1 cellular context compared by ENCODE assay signal in genomic region chr1:62407398-62408009, GRCh38.
TF ChIP-seq lines count a peak whose summit lies in the region.

No MANE protein-coding gene starts in this region.

TF ChIP-seq in GM23338, 12 proteins besides CTCF, POLR2A, EP300 and RAD21 (continued from another document):
- TF ChIP-seq ZNF462 (CRISPR knock-in tag; IDR thresholded peaks at IDR 0.05) (no peak), EZH2 (IDR thresholded peaks at IDR 0.05; ENCODE audit: low read depth, unreplicated experiment) (no peak), ETS1 (IDR thresholded peaks at IDR 0.05) (no peak), REST (IDR thresholded peaks at IDR 0.05; ENCODE audit: unreplicated experiment) (no peak), JUNB (IDR thresholded peaks at IDR 0.05; ENCODE audit: unreplicated experiment) (no peak), NANOG (IDR thresholded peaks at IDR 0.05; ENCODE audit: borderline replicate concordance) (no peak), CREB1 (CRISPR knock-in tag; IDR thresholded peaks at IDR 0.05; ENCODE audit: low read depth) (no peak), POLR2AphosphoS5 (IDR thresholded peaks at IDR 0.05; ENCODE audit: low read depth) (no peak), ZNF114 (CRISPR knock-in tag; IDR thresholded peaks at IDR 0.05) (no peak)
